Comparison of ENCODE assay signal across 31 cellular contexts in the genomic region with DNA sequence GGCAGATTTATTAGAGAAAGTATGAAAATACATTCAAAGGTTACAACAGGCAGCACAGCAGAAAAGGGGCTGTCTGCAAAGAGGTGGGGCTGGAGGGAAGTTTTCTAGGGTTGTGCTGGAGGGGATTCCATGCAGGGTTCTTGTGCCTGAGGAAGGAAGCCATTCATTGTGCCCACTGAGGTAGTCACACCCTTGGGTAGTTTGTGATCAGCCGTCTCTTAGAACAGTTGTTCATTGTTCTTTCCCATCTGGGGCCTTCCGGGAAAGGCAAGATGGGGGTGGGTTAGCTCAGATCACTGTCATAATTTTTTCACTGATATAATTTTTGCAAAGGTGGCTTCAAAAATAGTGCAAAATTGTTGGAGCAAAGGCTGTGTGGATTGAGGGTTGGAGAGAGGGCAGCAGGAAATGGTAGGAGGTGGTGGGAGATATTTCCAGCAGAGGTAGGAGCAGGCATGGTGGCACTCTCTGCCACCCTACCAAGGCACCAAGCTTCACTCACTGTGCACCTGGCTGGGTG.
"Had no signal": no experiment of that assay in that cellular context is flagged by ENCODE, and none has a peak within 500 bp of the region (broad histone marks: within the 10 kb centered on the region; RNA-seq: fewer than 3 reads in every experiment).

No MANE protein-coding gene starts in this region.

- H3K27me3 Mint-ChIP-seq: dendritic cell treated with granulocyte-macrophage colony-stimulating factor and Interleukin-4, amounts not matched to agents 40 ng/mL and 50 ng/mL, for 4 days had no signal

- H3K9me3 ChIP-seq: colonic mucosa, gastroesophageal sphincter, heart right ventricle, left ventricle myocardium inferior, lower lobe of right lung, pancreas, right atrium auricular region, thoracic aorta, tibial nerve, upper lobe of left lung had no signal

- H3K9me3 Mint-ChIP-seq: stimulated activated naive CD8-positive, alpha-beta T cell treated with anti-CD3 and anti-CD28 coated beads, Interleukin-15, Interleukin-2, amounts not matched to agents 100 ng/mL and 50 ng/mL, for 24 hours had no signal

- DNase-seq: colonic mucosa; effector CD8-positive, alpha-beta T cell; endodermal cell; foreskin fibroblast; glutamatergic neuron; heart right ventricle; hippocampal formation; immature natural killer cell; islet precursor cell; kidney glomerular epithelial cell; left colon; left ventricle myocardium inferior; lower lobe of right lung; naive thymus-derived CD8-positive, alpha-beta T cell; nephron progenitor cell; pancreas; stimulated activated CD4-positive, alpha-beta T cell treated with anti-CD3 and anti-CD28 coated beads, Interleukin-12 subunit alpha, Interleukin-12 subunit beta, amount 100 ng/mL, for 4 hours; stimulated activated CD4-positive, alpha-beta T cell treated with anti-CD3 and anti-CD28 coated beads, Interleukin-1b, Interleukin-23, amount 100 ng/mL, for 48 hours; stimulated activated CD4-positive, alpha-beta T cell treated with anti-CD3 and anti-CD28 coated beads, Interleukin-4, amount 100 ng/mL, for 1 hour; stimulated activated CD8-positive, alpha-beta memory T cell treated with anti-CD3 and anti-CD28 coated beads, Interleukin-4, amount 100 ng/mL, for 48 hours; upper lobe of left lung had no signal

- H3K4me1 ChIP-seq: colonic mucosa, gastroesophageal sphincter, left ventricle myocardium inferior, right atrium auricular region had no signal

- H3K27me3 ChIP-seq: colonic mucosa, gastroesophageal sphincter, pancreas, right atrium auricular region, tibial nerve, upper lobe of left lung had no signal

- H3K4me3 ChIP-seq: colonic mucosa, gastroesophageal sphincter, heart right ventricle, left ventricle myocardium inferior, lower lobe of right lung, pancreas, right atrium auricular region, smooth muscle cell, thoracic aorta, tibial nerve, upper lobe of left lung had no signal

- H3K36me3 Mint-ChIP-seq: immature natural killer cell; naive thymus-derived CD8-positive, alpha-beta T cell had no signal

- H3K4me1 Mint-ChIP-seq: immature natural killer cell had no signal

- ATAC-seq: gastroesophageal sphincter; heart right ventricle; left colon; lower lobe of right lung; naive thymus-derived CD8-positive, alpha-beta T cell; pancreas; sciatic nerve had no signal

- H3K27ac ChIP-seq: colonic mucosa, epithelial cell of prostate, gastroesophageal sphincter, heart right ventricle, left ventricle myocardium inferior, lower lobe of right lung, pancreas, right atrium auricular region, thoracic aorta, tibial nerve, upper lobe of left lung had no signal

- H3K4me3 Mint-ChIP-seq: dendritic cell treated with granulocyte-macrophage colony-stimulating factor and Interleukin-4, amounts not matched to agents 40 ng/mL and 50 ng/mL, for 4 days; endodermal cell; immature natural killer cell; nephron progenitor cell; stimulated activated naive CD8-positive, alpha-beta T cell treated with anti-CD3 and anti-CD28 coated beads, Interleukin-15, Interleukin-2, amounts not matched to agents 100 ng/mL and 50 ng/mL, for 24 hours had no signal

- H3K27ac Mint-ChIP-seq: endodermal cell; immature natural killer cell; nephron progenitor cell; progenitor cell of endocrine pancreas; stimulated activated naive CD8-positive, alpha-beta T cell treated with anti-CD3 and anti-CD28 coated beads, Interleukin-15, Interleukin-2, amounts not matched to agents 100 ng/mL and 50 ng/mL, for 24 hours had no signal

- H3K4me2 ChIP-seq: smooth muscle cell had no signal

- H3K36me3 ChIP-seq: colonic mucosa, gastroesophageal sphincter, heart right ventricle, left ventricle myocardium inferior, lower lobe of right lung, pancreas, right atrium auricular region, thoracic aorta, tibial nerve, upper lobe of left lung had no signal
